ENCODE assay signal across 36 cellular contexts in the genomic region with DNA sequence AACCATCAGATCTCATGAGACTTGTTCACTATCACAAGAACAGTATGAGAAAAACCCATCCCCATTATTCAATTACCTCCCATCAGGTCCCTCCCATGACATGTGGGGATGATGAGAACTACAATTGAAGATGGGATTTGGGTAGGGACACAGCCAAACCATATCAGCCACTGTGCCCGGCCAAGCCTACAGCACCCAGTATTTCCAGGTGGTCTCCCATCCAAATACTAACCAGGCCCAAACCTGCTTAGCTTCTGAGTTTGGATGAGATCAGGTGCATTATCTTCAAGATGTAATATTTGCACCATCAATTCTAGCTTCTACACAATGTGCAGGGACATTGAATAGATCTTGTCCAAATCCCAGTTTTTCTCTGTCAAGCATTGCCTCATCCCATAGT.
"Had no signal": no experiment of that assay in that cellular context is flagged by ENCODE, and none has a peak within 500 bp of the region (broad histone marks: within the 10 kb centered on the region; RNA-seq: fewer than 3 reads in every experiment).

No MANE protein-coding gene starts in this region.

- H3K36me3 ChIP-seq: MG63 had no signal

- H3K4me3 ChIP-seq: MG63 had no signal

- H3K27me3 ChIP-seq: MG63 had no signal

- H3K9me3 ChIP-seq: MG63 had no signal

- DNase-seq: Karpas-422, Kasumi-1, MG63, MM.1S, MV-4-11, NCI-H1048, NCI-H1092, NCI-H1092 treated with DMSO at 0.1 percent for 48 hours, NCI-H1105, NCI-H1105 treated with DMSO at 0.1 percent for 48 hours, NCI-H1417, NCI-H1417 treated with DMSO at 0.1 percent for 48 hours, NCI-H1436, NCI-H1436 treated with DMSO at 0.1 percent for 48 hours, NCI-H146, NCI-H1694, NCI-H1694 treated with DMSO at 0.1 percent for 48 hours, NCI-H187, NCI-H187 treated with DMSO at 0.1 percent for 48 hours, NCI-H1930, NCI-H2029, NCI-H2029 treated with DMSO at 0.1 percent for 48 hours, NCI-H2081, NCI-H2081 treated with DMSO at 0.1 percent for 48 hours, NCI-H2107, NCI-H2171, NCI-H2171 treated with DMSO at 0.1 percent for 48 hours, NCI-H2227 treated with DMSO at 0.1 percent for 48 hours, NCI-H226, NCI-H345, NCI-H446, NCI-H446 treated with DMSO at 0.1 percent for 48 hours, NCI-H510A, NCI-H510A treated with DMSO at 0.1 percent for 48 hours, NCI-H524, NCI-H524 treated with DMSO at 0.1 percent for 48 hours had no signal
